Comparison of ENCODE assay signal across 1 cellular context in the genomic region with DNA sequence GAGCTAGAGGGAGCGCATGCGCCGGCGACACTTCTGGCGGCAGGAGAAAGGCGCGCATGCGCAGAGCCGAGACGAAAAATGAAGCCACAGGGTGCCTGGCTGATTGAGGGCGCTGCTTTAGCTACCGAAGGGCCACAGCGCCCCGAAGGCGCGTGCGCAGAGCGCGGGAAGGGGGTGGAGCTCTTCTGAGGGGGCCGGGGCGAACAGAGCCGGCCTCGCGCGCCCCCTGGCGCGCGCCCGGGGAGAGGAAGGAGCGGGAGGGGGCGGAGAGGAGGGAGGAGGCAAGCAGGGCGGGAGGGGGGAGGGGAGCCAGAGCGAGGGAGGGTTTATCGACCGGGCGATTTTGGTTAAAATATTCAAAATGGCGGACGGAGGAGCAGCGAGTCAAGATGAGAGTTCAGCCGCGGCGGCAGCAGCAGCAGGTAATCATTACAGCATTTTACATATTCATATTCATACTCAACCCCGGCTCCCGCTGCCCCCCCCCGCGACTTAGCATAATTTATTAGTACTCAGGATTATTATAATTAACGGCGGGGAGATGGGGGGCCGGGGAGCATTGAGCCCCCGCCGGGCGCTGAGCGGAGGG.
TF ChIP-seq lines count a peak whose summit lies in the region.

A gene (plus strand): TSS at position 350 of the 589 bp plus-strand sequence. CDS start 12 bp downstream, at position 362.

TF ChIP-seq in HEK293, 187 proteins besides CTCF, POLR2A, EP300 and RAD21 (continued from another document):
- TF ChIP-seq ZFHX2 (tag by site-specific recombination; conservative IDR thresholded peaks at IDR 0.05) (peak; percentile 13; the same call in 1 of the 2 replicates), ZNF629 (tag by site-specific recombination; IDR thresholded peaks at IDR 0.05) (no peak)
